In genomic region chr1:83794384-83794783, GRCh38 we compare ENCODE assay signal across 15 cellular contexts.
DNase-seq lines count a peak whose midpoint lies in the region; ATAC-seq and TF ChIP-seq lines count a peak whose summit lies in the region.
"Had no signal": no experiment of that assay in that cellular context is flagged by ENCODE, and none has a peak within 500 bp of the region (broad histone marks: within the 10 kb centered on the region; RNA-seq: fewer than 3 reads in every experiment).

No MANE protein-coding gene starts in this region.

- no peaks in the 10 kb centered on the region for H3K9me3 ChIP-seq in heart right ventricle

- H3K27ac ChIP-seq in heart right ventricle: no peak overlapping the region
- H3K27ac ChIP-seq: foreskin keratinocyte had no signal

- 90 to 98% methylated on average over 2 of the region's 2 CpGs for WGBS in heart right ventricle, 2 donors

- no peaks in the 10 kb centered on the region for H3K27me3 ChIP-seq in heart right ventricle
- H3K27me3 ChIP-seq: foreskin keratinocyte had no signal

- TF ChIP-seq CTCF in heart right ventricle (IDR thresholded peaks at IDR 0.05): no peak

- no peak for DNase-seq in nucleus accumbens (lab: John Stamatoyannopoulos, UW)
- DNase-seq in activated CD4-positive, alpha-beta T cell treated with anti-CD3 and anti-CD28 coated beads, Interleukin-2, amount 50 U/mL, for 4 hours: no peak
- no peak for DNase-seq in NCI-H1417 (lab: John Stamatoyannopoulos, UW)
- no peak for DNase-seq in heart right ventricle
- DNase-seq: activated CD8-positive, alpha-beta memory T cell treated with anti-CD3 and anti-CD28 coated beads for 24 hours; activated naive CD4-positive, alpha-beta T cell treated with Interleukin-2 at 50 U/mL for 16 hours; C1 segment of cervical spinal cord; DMS79; foreskin keratinocyte; MV-4-11 had no signal

- H3K4me3 ChIP-seq in heart right ventricle: no peak overlapping the region

- intact Hi-C loops in heart right ventricle (cut with DNase I): no loop called here

- H3K4me1 ChIP-seq in heart right ventricle: no peaks in the 10 kb centered on the region
- H3K4me1 ChIP-seq: foreskin keratinocyte had no signal

- ATAC-seq in GM18868 (IDR thresholded peaks at IDR 0.05; ENCODE audit: unreplicated experiment) (peak; percentile 98), GM21526 (IDR thresholded peaks at IDR 0.05; ENCODE audit: low FRiP score, unreplicated experiment) (peak; percentile 77), HG02970 (IDR thresholded peaks at IDR 0.05; ENCODE audit: low FRiP score, unreplicated experiment) (peak; percentile 74), HG03575 (IDR thresholded peaks at IDR 0.05; ENCODE audit: extremely low read depth, insufficient number of reproducible peaks, low FRiP score, unreplicated experiment) (peak; percentile 83), heart right ventricle (no peak)
- ATAC-seq: foreskin keratinocyte, HepG2 had no signal

- H3K36me3 ChIP-seq in heart right ventricle: no peaks in the 10 kb centered on the region

Comparison
In these comparisons a context has a peak if more than half of its experiments do, and no peak if none do; other contexts are left out.
1. ATAC-seq: peak in GM18868 (single experiment), GM21526 (single experiment), HG02970 (single experiment) and HG03575 (single experiment); none in heart right ventricle (0 of 8).